Comparison of ENCODE assay signal across 14 cellular contexts in the genomic region with DNA sequence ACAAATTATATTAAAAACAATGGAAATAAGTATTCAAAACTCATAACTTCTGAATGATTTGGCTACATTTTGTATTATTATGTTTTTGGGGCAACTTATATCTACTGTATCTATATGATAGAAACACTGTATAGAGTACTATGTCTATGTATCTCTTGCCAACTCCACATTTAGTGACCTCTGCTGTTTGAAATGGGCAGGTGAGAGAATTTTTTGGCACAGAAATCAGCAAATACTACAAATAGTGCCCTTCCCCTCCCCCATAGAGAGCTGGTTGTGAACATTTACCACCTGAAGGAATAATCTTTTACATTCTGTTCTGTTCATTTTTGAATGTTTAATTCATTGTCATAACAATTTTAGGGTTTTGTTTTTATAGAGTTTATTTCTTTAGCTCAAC.
DNase-seq lines count a peak whose midpoint lies in the region; FAIRE-seq and TF ChIP-seq lines count a peak whose summit lies in the region.
"Had no signal": no experiment of that assay in that cellular context is flagged by ENCODE, and none has a peak within 500 bp of the region (broad histone marks: within the 10 kb centered on the region; RNA-seq: fewer than 3 reads in every experiment).

No MANE protein-coding gene starts in this region.

- no peaks in the 10 kb centered on the region for H3K36me3 Mint-ChIP-seq in chondrocyte (ENCODE audit: low read depth)
- no peaks in the 10 kb centered on the region for H3K36me3 Mint-ChIP-seq in progenitor cell of endocrine pancreas (ENCODE audit: insufficient read depth)

- H3K4me1 Mint-ChIP-seq in chondrocyte (ENCODE audit: low read depth) (peaks cover 18% of the 10 kb centered on the region), progenitor cell of endocrine pancreas (ENCODE audit: low read depth) (peaks cover 14% of the 10 kb centered on the region)
- H3K4me1 Mint-ChIP-seq: activated naive CD8-positive, alpha-beta T cell treated with anti-CD3 and anti-CD28 coated beads, Interleukin-2, amount 50 U/mL, for 24 hours had no signal

- H3K27ac Mint-ChIP-seq in chondrocyte (ENCODE audit: unreplicated experiment) (no peak overlapping the region), progenitor cell of endocrine pancreas (no peak overlapping the region)
- H3K27ac Mint-ChIP-seq: activated naive CD8-positive, alpha-beta T cell treated with anti-CD3 and anti-CD28 coated beads, Interleukin-2, amount 50 U/mL, for 24 hours; T-helper 1 cell treated with Interleukin-12 subunit alpha and Interleukin-12 subunit beta and Interleukin-4 antibody, amounts not matched to agents 30 μg/mL and 1 μg/mL, for 36 hours had no signal

- FAIRE-seq in GM12892 (lab: Jason Lieb, UNC): no peak

- H3K9me3 Mint-ChIP-seq in chondrocyte (ENCODE audit: low read depth): no peaks in the 10 kb centered on the region
- no peaks in the 10 kb centered on the region for H3K9me3 Mint-ChIP-seq in progenitor cell of endocrine pancreas (ENCODE audit: low read depth)
- H3K9me3 Mint-ChIP-seq: activated naive CD8-positive, alpha-beta T cell treated with anti-CD3 and anti-CD28 coated beads, Interleukin-2, amount 50 U/mL, for 24 hours; T-helper 1 cell treated with Interleukin-12 subunit alpha and Interleukin-12 subunit beta and Interleukin-4 antibody, amounts not matched to agents 30 μg/mL and 1 μg/mL, for 36 hours had no signal

- TF ChIP-seq CTCF in chondrocyte (IDR thresholded peaks at IDR 0.05) (peak; percentile 36), progenitor cell of endocrine pancreas (IDR thresholded peaks at IDR 0.05; ENCODE audit: unreplicated experiment) (peak; percentile 19)

- H3K4me3 Mint-ChIP-seq in chondrocyte (ENCODE audit: unreplicated experiment): no peak overlapping the region
- H3K4me3 Mint-ChIP-seq in progenitor cell of endocrine pancreas (ENCODE audit: low read depth): no peak overlapping the region
- H3K4me3 Mint-ChIP-seq: activated naive CD8-positive, alpha-beta T cell treated with anti-CD3 and anti-CD28 coated beads, Interleukin-2, amount 50 U/mL, for 24 hours; T-helper 1 cell treated with Interleukin-12 subunit alpha and Interleukin-12 subunit beta and Interleukin-4 antibody, amounts not matched to agents 30 μg/mL and 1 μg/mL, for 36 hours had no signal

- TF ChIP-seq POLR2A in GM12892 (IDR thresholded peaks at IDR 0.05; ENCODE audit: low read depth, low read length): no peak

- no peaks in the 10 kb centered on the region for H3K27me3 Mint-ChIP-seq in chondrocyte (ENCODE audit: low read depth)
- no peaks in the 10 kb centered on the region for H3K27me3 Mint-ChIP-seq in progenitor cell of endocrine pancreas

- DNase-seq in DMS 273 (lab: John Stamatoyannopoulos, UW; ENCODE audit: unreplicated experiment) (peak; percentile 59), DMS 273 treated with DMSO at 0.1 percent for 48 hours (lab: John Stamatoyannopoulos, UW) (no peak), NCI-H1105 treated with DMSO at 0.1 percent for 48 hours (lab: John Stamatoyannopoulos, UW) (peak; percentile 13), chondrocyte (ENCODE audit: low spot score) (no peak), progenitor cell of endocrine pancreas (ENCODE audit: low spot score, unreplicated experiment) (no peak), DMS153 (lab: John Stamatoyannopoulos, UW) (no peak), GM12892 (ENCODE audit: insufficient read length) (no peak)
- no peak for DNase-seq in activated naive CD4-positive, alpha-beta T cell (lab: John Stamatoyannopoulos, UW)
- DNase-seq: 8988T; activated naive CD8-positive, alpha-beta T cell treated with anti-CD3 and anti-CD28 coated beads, Interleukin-2, amount 50 U/mL, for 24 hours; activated T-cell treated with anti-CD3 and anti-CD28 coated beads for 4 hours; NCI-H187 treated with DMSO at 0.1 percent for 48 hours; occipital lobe had no signal

Comparison
In these comparisons a context has a peak if more than half of its experiments do, and no peak if none do; other contexts are left out.
1. DNase-seq: peak in DMS 273 (single experiment) and NCI-H1105 treated with DMSO at 0.1 percent for 48 hours (single experiment); none in DMS 273 treated with DMSO at 0.1 percent for 48 hours (single experiment), chondrocyte (single experiment), progenitor cell of endocrine pancreas (single experiment), DMS153 (single experiment), GM12892 (single experiment) and activated naive CD4-positive, alpha-beta T cell (0 of 4).